ENCODE assay signal across 1 cellular context in the genomic region with DNA sequence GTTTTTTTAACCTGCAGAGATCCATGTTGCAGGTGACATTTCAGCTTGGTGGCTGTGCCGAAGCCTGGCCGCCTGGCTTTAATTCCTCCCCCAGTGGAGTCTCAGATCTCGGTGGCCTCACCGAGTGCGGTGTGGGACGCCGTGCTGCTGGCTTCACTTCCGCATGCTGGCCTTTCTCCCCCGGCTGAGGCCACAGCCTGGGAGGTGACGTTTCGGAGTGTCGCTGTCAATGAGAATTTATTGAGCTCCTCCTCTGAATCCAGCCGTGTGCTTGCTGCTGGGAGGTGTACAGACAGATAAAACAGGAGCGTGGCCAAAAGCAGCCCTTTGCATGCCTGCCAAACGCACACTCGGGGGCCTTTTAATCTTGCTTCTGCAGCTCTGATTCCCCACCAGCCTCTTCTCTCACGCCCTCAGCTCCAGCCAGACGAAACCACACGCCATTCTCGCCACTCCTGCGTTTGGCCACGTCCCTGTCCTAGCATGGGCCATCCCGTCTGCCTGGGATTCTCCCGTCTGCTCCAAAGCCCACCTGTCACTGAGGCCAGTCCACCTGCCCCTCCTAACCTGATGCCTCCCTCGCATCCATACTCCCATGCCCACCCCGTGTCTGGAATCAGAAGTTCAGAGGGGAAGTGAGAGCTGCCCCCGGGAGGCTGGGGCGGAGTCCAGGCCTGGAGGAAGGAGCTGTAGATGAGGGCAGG.
TF ChIP-seq lines count a peak whose summit lies in the region.

No MANE protein-coding gene starts in this region.

TF ChIP-seq in K562, 482 proteins besides CTCF, POLR2A, EP300 and RAD21 (continued from another document and continues in another):
- TF ChIP-seq PBX2 (CRISPR knock-in tag; IDR thresholded peaks at IDR 0.05; ENCODE audit: low read depth) (peak; percentile 34; the same call in 1 of the 2 replicates), PBX2 (tag; conservative IDR thresholded peaks at IDR 0.05; ENCODE audit: low read depth) (peak; percentile 96), MEIS2 (IDR thresholded peaks at IDR 0.05; ENCODE audit: partially characterized antibody) (peak; percentile 99), ZBTB11 (CRISPR knock-in tag; IDR thresholded peaks at IDR 0.05) (peak in 1 of 3 experiments; percentile 65; a peak in 1 of 6 replicates), TRIM28 (IDR thresholded peaks at IDR 0.05) (no peak), TARDBP (IDR thresholded peaks at IDR 0.05) (no peak), SIN3A (IDR thresholded peaks at IDR 0.05; ENCODE audit: borderline replicate concordance in 2 of 2, control insufficient read depth in 1 of 2, low read depth in 2 of 2, low read length in 2 of 2) (peak; percentile 81 to 82; a peak in 3 of 4 replicates), ZBTB26 (CRISPR knock-in tag; IDR thresholded peaks at IDR 0.05) (no peak), LEF1 (IDR thresholded peaks at IDR 0.05) (peak; percentile 38; the same call in 1 of the 2 replicates), SMARCA5 (IDR thresholded peaks at IDR 0.05) (peak; percentile 57; the same call in 1 of the 2 replicates), ZNF75A (CRISPR knock-in tag; IDR thresholded peaks at IDR 0.05) (no peak), HLTF (IDR thresholded peaks at IDR 0.05) (0 out of 2 replicates have a peak, but pooled peaks have one; percentile 43), BHLHE40 (IDR thresholded peaks at IDR 0.05; ENCODE audit: low read length) (peak; percentile 73), NFRKB (IDR thresholded peaks at IDR 0.05; ENCODE audit: low read depth) (no peak), HDGF (IDR thresholded peaks at IDR 0.05) (0 out of 2 replicates have a peak, but pooled peaks have one; percentile 79), ZFP36 (IDR thresholded peaks at IDR 0.05; ENCODE audit: low read depth, low read length, partially characterized antibody) (no peak), ZNF143 (CRISPR knock-in tag; IDR thresholded peaks at IDR 0.05) (no peak), RBM15 (IDR thresholded peaks at IDR 0.05; ENCODE audit: insufficient read depth, low read length) (no peak), ATF1 (CRISPR knock-in tag; IDR thresholded peaks at IDR 0.05) (no peak), ATF1 (tag; IDR thresholded peaks at IDR 0.05) (peak; percentile 78), CREM (IDR thresholded peaks at IDR 0.05; ENCODE audit: low read depth) (peak; percentile 91), HES1 (IDR thresholded peaks at IDR 0.05; ENCODE audit: low read depth) (peak; percentile 48; the same call in 1 of the 2 replicates), KAT7 (CRISPR knock-in tag; IDR thresholded peaks at IDR 0.05; ENCODE audit: borderline replicate concordance) (no peak), CHD2 (IDR thresholded peaks at IDR 0.05; ENCODE audit: low read depth, low read length) (0 out of 2 replicates have a peak, but pooled peaks have one; percentile 15), RNF219 (CRISPR knock-in tag; IDR thresholded peaks at IDR 0.05) (no peak), NRF1 (conservative IDR thresholded peaks at IDR 0.05 in 1 of 2, IDR thresholded peaks at IDR 0.05 in 1 of 2) (peak in 1 of 2 experiments; percentile 42; a peak in 1 of 4 replicates), SAFB (IDR thresholded peaks at IDR 0.05; ENCODE audit: borderline replicate concordance, low read depth, low read length) (no peak), MCM7 (IDR thresholded peaks at IDR 0.05) (no peak), JUND (IDR thresholded peaks at IDR 0.05; ENCODE audit: borderline replicate concordance, low read depth, low read length) (peak; percentile 75), JUND (tag; IDR thresholded peaks at IDR 0.05; ENCODE audit: borderline replicate concordance, low read depth, low read length) (no peak; the same call in 2 of the 3 replicates), ELF1 (tag; IDR thresholded peaks at IDR 0.05) (peak; percentile 87), DEAF1 (CRISPR knock-in tag; IDR thresholded peaks at IDR 0.05) (no peak), RBFOX2 (IDR thresholded peaks at IDR 0.05; ENCODE audit: low read depth, low read length) (peak; percentile 10; the same call in 1 of the 2 replicates), ZBED1 (IDR thresholded peaks at IDR 0.05) (peak; percentile 49), RBM22 (IDR thresholded peaks at IDR 0.05; ENCODE audit: low read depth, low read length, poor library complexity, severe bottlenecking) (peak; percentile 58)
- TF ChIP-seq, protein P1, sequence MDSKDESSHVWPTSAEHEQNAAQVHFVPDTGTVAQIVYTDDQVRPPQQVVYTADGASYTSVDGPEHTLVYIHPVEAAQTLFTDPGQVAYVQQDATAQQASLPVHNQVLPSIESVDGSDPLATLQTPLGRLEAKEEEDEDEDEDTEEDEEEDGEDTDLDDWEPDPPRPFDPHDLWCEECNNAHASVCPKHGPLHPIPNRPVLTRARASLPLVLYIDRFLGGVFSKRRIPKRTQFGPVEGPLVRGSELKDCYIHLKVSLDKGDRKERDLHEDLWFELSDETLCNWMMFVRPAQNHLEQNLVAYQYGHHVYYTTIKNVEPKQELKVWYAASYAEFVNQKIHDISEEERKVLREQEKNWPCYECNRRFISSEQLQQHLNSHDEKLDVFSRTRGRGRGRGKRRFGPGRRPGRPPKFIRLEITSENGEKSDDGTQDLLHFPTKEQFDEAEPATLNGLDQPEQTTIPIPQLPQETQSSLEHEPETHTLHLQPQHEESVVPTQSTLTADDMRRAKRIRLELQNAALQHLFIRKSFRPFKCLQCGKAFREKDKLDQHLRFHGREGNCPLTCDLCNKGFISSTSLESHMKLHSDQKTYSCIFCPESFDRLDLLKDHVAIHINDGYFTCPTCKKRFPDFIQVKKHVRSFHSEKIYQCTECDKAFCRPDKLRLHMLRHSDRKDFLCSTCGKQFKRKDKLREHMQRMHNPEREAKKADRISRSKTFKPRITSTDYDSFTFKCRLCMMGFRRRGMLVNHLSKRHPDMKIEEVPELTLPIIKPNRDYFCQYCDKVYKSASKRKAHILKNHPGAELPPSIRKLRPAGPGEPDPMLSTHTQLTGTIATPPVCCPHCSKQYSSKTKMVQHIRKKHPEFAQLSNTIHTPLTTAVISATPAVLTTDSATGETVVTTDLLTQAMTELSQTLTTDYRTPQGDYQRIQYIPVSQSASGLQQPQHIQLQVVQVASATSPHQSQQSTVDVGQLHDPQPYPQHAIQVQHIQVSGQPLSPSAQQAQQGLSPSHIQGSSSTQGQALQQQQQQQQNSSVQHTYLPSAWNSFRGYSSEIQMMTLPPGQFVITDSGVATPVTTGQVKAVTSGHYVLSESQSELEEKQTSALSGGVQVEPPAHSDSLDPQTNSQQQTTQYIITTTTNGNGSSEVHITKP (IDR thresholded peaks at IDR 0.05; ENCODE audit: partially characterized antibody): peak; percentile 70
- TF ChIP-seq, protein P2, sequence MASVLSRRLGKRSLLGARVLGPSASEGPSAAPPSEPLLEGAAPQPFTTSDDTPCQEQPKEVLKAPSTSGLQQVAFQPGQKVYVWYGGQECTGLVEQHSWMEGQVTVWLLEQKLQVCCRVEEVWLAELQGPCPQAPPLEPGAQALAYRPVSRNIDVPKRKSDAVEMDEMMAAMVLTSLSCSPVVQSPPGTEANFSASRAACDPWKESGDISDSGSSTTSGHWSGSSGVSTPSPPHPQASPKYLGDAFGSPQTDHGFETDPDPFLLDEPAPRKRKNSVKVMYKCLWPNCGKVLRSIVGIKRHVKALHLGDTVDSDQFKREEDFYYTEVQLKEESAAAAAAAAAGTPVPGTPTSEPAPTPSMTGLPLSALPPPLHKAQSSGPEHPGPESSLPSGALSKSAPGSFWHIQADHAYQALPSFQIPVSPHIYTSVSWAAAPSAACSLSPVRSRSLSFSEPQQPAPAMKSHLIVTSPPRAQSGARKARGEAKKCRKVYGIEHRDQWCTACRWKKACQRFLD (CRISPR knock-in tag; IDR thresholded peaks at IDR 0.05): peak; percentile 73; the same call in 1 of the 2 replicates
- TF ChIP-seq, protein P3, sequence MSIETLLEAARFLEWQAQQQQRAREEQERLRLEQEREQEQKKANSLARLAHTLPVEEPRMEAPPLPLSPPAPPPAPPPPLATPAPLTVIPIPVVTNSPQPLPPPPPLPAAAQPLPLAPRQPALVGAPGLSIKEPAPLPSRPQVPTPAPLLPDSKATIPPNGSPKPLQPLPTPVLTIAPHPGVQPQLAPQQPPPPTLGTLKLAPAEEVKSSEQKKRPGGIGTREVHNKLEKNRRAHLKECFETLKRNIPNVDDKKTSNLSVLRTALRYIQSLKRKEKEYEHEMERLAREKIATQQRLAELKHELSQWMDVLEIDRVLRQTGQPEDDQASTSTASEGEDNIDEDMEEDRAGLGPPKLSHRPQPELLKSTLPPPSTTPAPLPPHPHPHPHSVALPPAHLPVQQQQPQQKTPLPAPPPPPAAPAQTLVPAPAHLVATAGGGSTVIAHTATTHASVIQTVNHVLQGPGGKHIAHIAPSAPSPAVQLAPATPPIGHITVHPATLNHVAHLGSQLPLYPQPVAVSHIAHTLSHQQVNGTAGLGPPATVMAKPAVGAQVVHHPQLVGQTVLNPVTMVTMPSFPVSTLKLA (conservative IDR thresholded peaks at IDR 0.05): peak; percentile 82 to 95
